1 cellular context compared by ENCODE assay signal in the genomic region with DNA sequence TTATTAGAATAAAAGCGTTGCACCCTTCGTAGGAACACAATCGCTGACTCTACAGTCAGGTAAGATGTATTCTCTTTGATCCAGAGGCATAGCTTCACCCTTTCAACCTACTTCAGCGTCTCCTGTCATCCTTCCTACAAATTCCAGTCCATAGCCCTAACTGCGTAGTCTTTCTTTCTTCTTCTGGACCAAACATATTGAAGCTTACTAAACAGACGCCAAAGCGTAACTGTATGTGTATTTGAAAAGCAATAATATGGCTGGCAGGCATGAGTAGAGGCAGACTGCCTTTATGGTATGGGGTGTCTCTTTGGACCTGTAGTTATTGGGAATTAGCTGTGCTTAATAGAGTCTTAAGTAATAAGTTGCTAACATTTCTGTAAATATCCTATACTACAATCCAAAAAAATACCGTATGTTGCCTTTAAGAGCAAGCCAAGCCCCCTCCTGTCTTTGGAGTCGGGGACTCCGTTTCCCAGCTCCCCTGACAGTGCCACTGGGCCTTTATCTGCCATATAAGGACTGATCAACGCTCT.
TF ChIP-seq lines count a peak whose summit lies in the region.

No MANE protein-coding gene starts in this region.

TF ChIP-seq in GM23338, 12 proteins besides CTCF, POLR2A, EP300 and RAD21:
- TF ChIP-seq, protein P1, sequence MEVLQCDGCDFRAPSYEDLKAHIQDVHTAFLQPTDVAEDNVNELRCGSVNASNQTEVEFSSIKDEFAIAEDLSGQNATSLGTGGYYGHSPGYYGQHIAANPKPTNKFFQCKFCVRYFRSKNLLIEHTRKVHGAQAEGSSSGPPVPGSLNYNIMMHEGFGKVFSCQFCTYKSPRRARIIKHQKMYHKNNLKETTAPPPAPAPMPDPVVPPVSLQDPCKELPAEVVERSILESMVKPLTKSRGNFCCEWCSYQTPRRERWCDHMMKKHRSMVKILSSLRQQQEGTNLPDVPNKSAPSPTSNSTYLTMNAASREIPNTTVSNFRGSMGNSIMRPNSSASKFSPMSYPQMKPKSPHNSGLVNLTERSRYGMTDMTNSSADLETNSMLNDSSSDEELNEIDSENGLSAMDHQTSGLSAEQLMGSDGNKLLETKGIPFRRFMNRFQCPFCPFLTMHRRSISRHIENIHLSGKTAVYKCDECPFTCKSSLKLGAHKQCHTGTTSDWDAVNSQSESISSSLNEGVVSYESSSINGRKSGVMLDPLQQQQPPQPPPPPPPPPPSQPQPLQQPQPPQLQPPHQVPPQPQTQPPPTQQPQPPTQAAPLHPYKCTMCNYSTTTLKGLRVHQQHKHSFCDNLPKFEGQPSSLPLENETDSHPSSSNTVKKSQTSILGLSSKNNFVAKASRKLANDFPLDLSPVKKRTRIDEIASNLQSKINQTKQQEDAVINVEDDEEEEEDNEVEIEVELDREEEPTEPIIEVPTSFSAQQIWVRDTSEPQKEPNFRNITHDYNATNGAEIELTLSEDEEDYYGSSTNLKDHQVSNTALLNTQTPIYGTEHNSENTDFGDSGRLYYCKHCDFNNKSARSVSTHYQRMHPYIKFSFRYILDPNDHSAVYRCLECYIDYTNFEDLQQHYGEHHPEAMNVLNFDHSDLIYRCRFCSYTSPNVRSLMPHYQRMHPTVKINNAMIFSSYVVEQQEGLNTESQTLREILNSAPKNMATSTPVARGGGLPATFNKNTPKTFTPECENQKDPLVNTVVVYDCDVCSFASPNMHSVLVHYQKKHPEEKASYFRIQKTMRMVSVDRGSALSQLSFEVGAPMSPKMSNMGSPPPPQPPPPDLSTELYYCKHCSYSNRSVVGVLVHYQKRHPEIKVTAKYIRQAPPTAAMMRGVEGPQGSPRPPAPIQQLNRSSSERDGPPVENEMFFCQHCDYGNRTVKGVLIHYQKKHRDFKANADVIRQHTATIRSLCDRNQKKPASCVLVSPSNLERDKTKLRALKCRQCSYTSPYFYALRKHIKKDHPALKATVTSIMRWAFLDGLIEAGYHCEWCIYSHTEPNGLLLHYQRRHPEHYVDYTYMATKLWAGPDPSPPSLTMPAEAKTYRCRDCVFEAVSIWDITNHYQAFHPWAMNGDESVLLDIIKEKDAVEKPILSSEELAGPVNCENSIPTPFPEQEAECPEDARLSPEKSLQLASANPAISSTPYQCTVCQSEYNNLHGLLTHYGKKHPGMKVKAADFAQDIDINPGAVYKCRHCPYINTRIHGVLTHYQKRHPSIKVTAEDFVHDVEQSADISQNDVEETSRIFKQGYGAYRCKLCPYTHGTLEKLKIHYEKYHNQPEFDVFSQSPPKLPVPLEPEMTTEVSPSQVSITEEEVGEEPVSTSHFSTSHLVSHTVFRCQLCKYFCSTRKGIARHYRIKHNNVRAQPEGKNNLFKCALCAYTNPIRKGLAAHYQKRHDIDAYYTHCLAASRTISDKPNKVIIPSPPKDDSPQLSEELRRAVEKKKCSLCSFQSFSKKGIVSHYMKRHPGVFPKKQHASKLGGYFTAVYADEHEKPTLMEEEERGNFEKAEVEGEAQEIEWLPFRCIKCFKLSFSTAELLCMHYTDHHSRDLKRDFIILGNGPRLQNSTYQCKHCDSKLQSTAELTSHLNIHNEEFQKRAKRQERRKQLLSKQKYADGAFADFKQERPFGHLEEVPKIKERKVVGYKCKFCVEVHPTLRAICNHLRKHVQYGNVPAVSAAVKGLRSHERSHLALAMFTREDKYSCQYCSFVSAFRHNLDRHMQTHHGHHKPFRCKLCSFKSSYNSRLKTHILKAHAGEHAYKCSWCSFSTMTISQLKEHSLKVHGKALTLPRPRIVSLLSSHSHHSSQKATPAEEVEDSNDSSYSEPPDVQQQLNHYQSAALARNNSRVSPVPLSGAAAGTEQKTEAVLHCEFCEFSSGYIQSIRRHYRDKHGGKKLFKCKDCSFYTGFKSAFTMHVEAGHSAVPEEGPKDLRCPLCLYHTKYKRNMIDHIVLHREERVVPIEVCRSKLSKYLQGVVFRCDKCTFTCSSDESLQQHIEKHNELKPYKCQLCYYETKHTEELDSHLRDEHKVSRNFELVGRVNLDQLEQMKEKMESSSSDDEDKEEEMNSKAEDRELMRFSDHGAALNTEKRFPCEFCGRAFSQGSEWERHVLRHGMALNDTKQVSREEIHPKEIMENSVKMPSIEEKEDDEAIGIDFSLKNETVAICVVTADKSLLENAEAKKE (CRISPR knock-in tag; IDR thresholded peaks at IDR 0.05): no peak
- TF ChIP-seq, protein P2, sequence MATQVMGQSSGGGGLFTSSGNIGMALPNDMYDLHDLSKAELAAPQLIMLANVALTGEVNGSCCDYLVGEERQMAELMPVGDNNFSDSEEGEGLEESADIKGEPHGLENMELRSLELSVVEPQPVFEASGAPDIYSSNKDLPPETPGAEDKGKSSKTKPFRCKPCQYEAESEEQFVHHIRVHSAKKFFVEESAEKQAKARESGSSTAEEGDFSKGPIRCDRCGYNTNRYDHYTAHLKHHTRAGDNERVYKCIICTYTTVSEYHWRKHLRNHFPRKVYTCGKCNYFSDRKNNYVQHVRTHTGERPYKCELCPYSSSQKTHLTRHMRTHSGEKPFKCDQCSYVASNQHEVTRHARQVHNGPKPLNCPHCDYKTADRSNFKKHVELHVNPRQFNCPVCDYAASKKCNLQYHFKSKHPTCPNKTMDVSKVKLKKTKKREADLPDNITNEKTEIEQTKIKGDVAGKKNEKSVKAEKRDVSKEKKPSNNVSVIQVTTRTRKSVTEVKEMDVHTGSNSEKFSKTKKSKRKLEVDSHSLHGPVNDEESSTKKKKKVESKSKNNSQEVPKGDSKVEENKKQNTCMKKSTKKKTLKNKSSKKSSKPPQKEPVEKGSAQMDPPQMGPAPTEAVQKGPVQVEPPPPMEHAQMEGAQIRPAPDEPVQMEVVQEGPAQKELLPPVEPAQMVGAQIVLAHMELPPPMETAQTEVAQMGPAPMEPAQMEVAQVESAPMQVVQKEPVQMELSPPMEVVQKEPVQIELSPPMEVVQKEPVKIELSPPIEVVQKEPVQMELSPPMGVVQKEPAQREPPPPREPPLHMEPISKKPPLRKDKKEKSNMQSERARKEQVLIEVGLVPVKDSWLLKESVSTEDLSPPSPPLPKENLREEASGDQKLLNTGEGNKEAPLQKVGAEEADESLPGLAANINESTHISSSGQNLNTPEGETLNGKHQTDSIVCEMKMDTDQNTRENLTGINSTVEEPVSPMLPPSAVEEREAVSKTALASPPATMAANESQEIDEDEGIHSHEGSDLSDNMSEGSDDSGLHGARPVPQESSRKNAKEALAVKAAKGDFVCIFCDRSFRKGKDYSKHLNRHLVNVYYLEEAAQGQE (IDR thresholded peaks at IDR 0.05; ENCODE audit: unreplicated experiment): no peak
- TF ChIP-seq ZNF114 (CRISPR knock-in tag; IDR thresholded peaks at IDR 0.05) (no peak), JUNB (IDR thresholded peaks at IDR 0.05; ENCODE audit: unreplicated experiment) (no peak), STAT1 (IDR thresholded peaks at IDR 0.05; ENCODE audit: unreplicated experiment) (no peak)
- TF ChIP-seq, protein P3, sequence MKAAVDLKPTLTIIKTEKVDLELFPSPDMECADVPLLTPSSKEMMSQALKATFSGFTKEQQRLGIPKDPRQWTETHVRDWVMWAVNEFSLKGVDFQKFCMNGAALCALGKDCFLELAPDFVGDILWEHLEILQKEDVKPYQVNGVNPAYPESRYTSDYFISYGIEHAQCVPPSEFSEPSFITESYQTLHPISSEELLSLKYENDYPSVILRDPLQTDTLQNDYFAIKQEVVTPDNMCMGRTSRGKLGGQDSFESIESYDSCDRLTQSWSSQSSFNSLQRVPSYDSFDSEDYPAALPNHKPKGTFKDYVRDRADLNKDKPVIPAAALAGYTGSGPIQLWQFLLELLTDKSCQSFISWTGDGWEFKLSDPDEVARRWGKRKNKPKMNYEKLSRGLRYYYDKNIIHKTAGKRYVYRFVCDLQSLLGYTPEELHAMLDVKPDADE (IDR thresholded peaks at IDR 0.05): no peak
TF ChIP-seq in GM23338: peak in this region for 0.
